2 cellular contexts compared by ENCODE assay signal in genomic region chr10:80504158-80504811, GRCh38.
A peak's percentile ranks its signal among the peaks of the same experiment; 100 is the strongest.
TF ChIP-seq lines count a peak whose summit lies in the region.

No MANE protein-coding gene starts in this region.

TF ChIP-seq in K562, 482 proteins besides CTCF, POLR2A, EP300 and RAD21 (continued from another document and continues in another):
- no peak for TF ChIP-seq ZC3H11A (IDR thresholded peaks at IDR 0.05; ENCODE audit: low read depth, low read length)
- TF ChIP-seq ZNF766 (CRISPR knock-in tag; conservative IDR thresholded peaks at IDR 0.05): no peak
- no peak for TF ChIP-seq KDM2B (CRISPR knock-in tag; IDR thresholded peaks at IDR 0.05)
- TF ChIP-seq KLF13 (tag; IDR thresholded peaks at IDR 0.05; ENCODE audit: borderline replicate concordance, low read depth): no peak
- no peak for TF ChIP-seq HDAC6 (IDR thresholded peaks at IDR 0.05; ENCODE audit: low read depth, low read length)
- no peak for TF ChIP-seq TBP (optimal IDR thresholded peaks at IDR 0.05; ENCODE audit: low read depth, low read length)
- TF ChIP-seq RBM39 (optimal IDR thresholded peaks at IDR 0.05; ENCODE audit: low read depth, low read length): no peak
- peak in 1 of 2 experiments; percentile 59; a peak in 1 of 3 replicates for TF ChIP-seq CBX3 (IDR thresholded peaks at IDR 0.05; ENCODE audit: borderline replicate concordance in 1 of 2, low read length in 2 of 2)
- TF ChIP-seq NCOA6 (IDR thresholded peaks at IDR 0.05): no peak
- peak; percentile 31; the same call in 1 of the 2 replicates for TF ChIP-seq MYC (IDR thresholded peaks at IDR 0.05; ENCODE audit: low read depth, low read length)
- TF ChIP-seq MYC (CRISPR knock-in tag; IDR thresholded peaks at IDR 0.05; ENCODE audit: borderline replicate concordance, low read depth): no peak
- peak; percentile 39; the same call in 1 of the 2 replicates for TF ChIP-seq SP1 (CRISPR knock-in tag; IDR thresholded peaks at IDR 0.05)
- TF ChIP-seq SIRT6 (IDR thresholded peaks at IDR 0.05; ENCODE audit: low read depth, low read length): no peak
- no peak for TF ChIP-seq HMG20B (CRISPR knock-in tag; IDR thresholded peaks at IDR 0.05)
- TF ChIP-seq MAX (CRISPR knock-in tag; IDR thresholded peaks at IDR 0.05): peak; percentile 61
- TF ChIP-seq ZNF398 (CRISPR knock-in tag; IDR thresholded peaks at IDR 0.05): no peak
- peak; percentile 49; the same call in 1 of the 2 replicates for TF ChIP-seq SPI1 (IDR thresholded peaks at IDR 0.05; ENCODE audit: borderline replicate concordance, low read depth, low read length)
- TF ChIP-seq ZFP36 (IDR thresholded peaks at IDR 0.05; ENCODE audit: low read depth, low read length, partially characterized antibody): peak; percentile 51
- no peak for TF ChIP-seq PATZ1 (CRISPR knock-in tag; IDR thresholded peaks at IDR 0.05; ENCODE audit: borderline replicate concordance)
- TF ChIP-seq ZNF316 (IDR thresholded peaks at IDR 0.05): no peak
- peak; percentile 74; the same call in 1 of the 2 replicates for TF ChIP-seq NCOA1 (IDR thresholded peaks at IDR 0.05; ENCODE audit: low read depth)
- 0 out of 2 replicates have a peak, but pooled peaks have one; percentile 12 for TF ChIP-seq HSF4 (CRISPR knock-in tag; IDR thresholded peaks at IDR 0.05; ENCODE audit: borderline replicate concordance)
- TF ChIP-seq PRMT5 (CRISPR knock-in tag; IDR thresholded peaks at IDR 0.05): no peak
- TF ChIP-seq TAF7 (tag; IDR thresholded peaks at IDR 0.05): no peak
- peak; percentile 60; the same call in 1 of the 2 replicates for TF ChIP-seq MTA3 (IDR thresholded peaks at IDR 0.05; ENCODE audit: borderline replicate concordance)
- TF ChIP-seq TCF7L2 (IDR thresholded peaks at IDR 0.05; ENCODE audit: low read depth, low read length): no peak
- TF ChIP-seq ZZZ3 (IDR thresholded peaks at IDR 0.05): no peak
- peak; percentile 54 for TF ChIP-seq CXXC5 (CRISPR knock-in tag; IDR thresholded peaks at IDR 0.05)
- TF ChIP-seq NR0B1 (IDR thresholded peaks at IDR 0.05; ENCODE audit: partially characterized antibody): no peak
- no peak for TF ChIP-seq ZBED1 (IDR thresholded peaks at IDR 0.05)
- TF ChIP-seq SIX5 (IDR thresholded peaks at IDR 0.05; ENCODE audit: borderline replicate concordance in 1 of 2, insufficient read depth in 1 of 2, low read depth in 1 of 2, low read length in 2 of 2): no peak

TF ChIP-seq in HepG2, 621 proteins besides CTCF, POLR2A, EP300 and RAD21 (continued from another document and continues in another):
- TF ChIP-seq THRA (CRISPR knock-in tag; IDR thresholded peaks at IDR 0.05; ENCODE audit: borderline replicate concordance) (peak; percentile 67; the same call in 1 of the 2 replicates), ZNF142 (CRISPR knock-in tag; IDR thresholded peaks at IDR 0.05) (no peak), ZNF253 (CRISPR knock-in tag; IDR thresholded peaks at IDR 0.05; ENCODE audit: borderline replicate concordance) (no peak), ZNF383 (CRISPR knock-in tag; IDR thresholded peaks at IDR 0.05; ENCODE audit: borderline replicate concordance) (no peak), PBX3 (CRISPR knock-in tag; IDR thresholded peaks at IDR 0.05; ENCODE audit: borderline replicate concordance) (no peak), HOXA9 (CRISPR knock-in tag; IDR thresholded peaks at IDR 0.05; ENCODE audit: borderline replicate concordance) (no peak), IKZF4 (CRISPR knock-in tag; IDR thresholded peaks at IDR 0.05; ENCODE audit: borderline replicate concordance, low read depth, not compliant biosample characterization) (no peak), ZNF331 (CRISPR knock-in tag; IDR thresholded peaks at IDR 0.05) (peak; percentile 14; the same call in 1 of the 2 replicates), ZZZ3 (CRISPR knock-in tag; IDR thresholded peaks at IDR 0.05; ENCODE audit: borderline replicate concordance) (no peak), ZSCAN31 (CRISPR knock-in tag; IDR thresholded peaks at IDR 0.05; ENCODE audit: low read depth) (0 out of 2 replicates have a peak, but pooled peaks have one; percentile 43), SIN3A (IDR thresholded peaks at IDR 0.05; ENCODE audit: borderline replicate concordance, low read depth, low read length) (no peak), TIGD3 (CRISPR knock-in tag; IDR thresholded peaks at IDR 0.05; ENCODE audit: borderline replicate concordance) (no peak), ATRX (CRISPR knock-in tag; IDR thresholded peaks at IDR 0.05; ENCODE audit: borderline replicate concordance) (no peak), ZNF530 (CRISPR knock-in tag; IDR thresholded peaks at IDR 0.05; ENCODE audit: low read depth) (no peak), MXD1 (CRISPR knock-in tag; IDR thresholded peaks at IDR 0.05) (0 out of 2 replicates have a peak, but pooled peaks have one; percentile 55), ZNF770 (CRISPR knock-in tag; IDR thresholded peaks at IDR 0.05) (no peak), ARHGAP35 (CRISPR knock-in tag; IDR thresholded peaks at IDR 0.05; ENCODE audit: borderline replicate concordance) (no peak), STAG1 (CRISPR knock-in tag; IDR thresholded peaks at IDR 0.05) (no peak), ZNF329 (CRISPR knock-in tag; IDR thresholded peaks at IDR 0.05; ENCODE audit: low read depth) (no peak), ZNF670 (CRISPR knock-in tag; IDR thresholded peaks at IDR 0.05; ENCODE audit: borderline replicate concordance) (no peak), GPN1 (CRISPR knock-in tag; IDR thresholded peaks at IDR 0.05; ENCODE audit: borderline replicate concordance) (no peak), IRF9 (CRISPR knock-in tag; IDR thresholded peaks at IDR 0.05; ENCODE audit: borderline replicate concordance) (no peak), GATAD2A (CRISPR knock-in tag; IDR thresholded peaks at IDR 0.05) (peak; percentile 64; the same call in 1 of the 2 replicates), FOXO1 (CRISPR knock-in tag; IDR thresholded peaks at IDR 0.05) (no peak), CERS6 (CRISPR knock-in tag; IDR thresholded peaks at IDR 0.05) (no peak), ZNF572 (CRISPR knock-in tag; IDR thresholded peaks at IDR 0.05) (0 out of 2 replicates have a peak, but pooled peaks have one; percentile 29), MIER3 (CRISPR knock-in tag; IDR thresholded peaks at IDR 0.05; ENCODE audit: borderline replicate concordance) (no peak), MXD3 (CRISPR knock-in tag; IDR thresholded peaks at IDR 0.05) (no peak), MBD4 (IDR thresholded peaks at IDR 0.05; ENCODE audit: borderline replicate concordance, low read length) (no peak), CHD2 (IDR thresholded peaks at IDR 0.05; ENCODE audit: low read depth, low read length) (no peak), ZNF225 (CRISPR knock-in tag; IDR thresholded peaks at IDR 0.05) (no peak), ARNT (IDR thresholded peaks at IDR 0.05) (no peak)
